In genomic region chr6:47456536-47456975, GRCh38 we compare ENCODE assay signal across 18 cellular contexts. TPM values are rescaled to one million over a fixed set of nuclear protein-coding genes. Genes with fewer than 3 reads are reported as not detected.
DNase-seq lines count a peak whose midpoint lies in the region; ATAC-seq and TF ChIP-seq lines count a peak whose summit lies in the region.
"Had no signal": no experiment of that assay in that cellular context is flagged by ENCODE, and none has a peak within 500 bp of the region (broad histone marks: within the 10 kb centered on the region; RNA-seq: fewer than 3 reads in every experiment).

No MANE protein-coding gene starts in this region.

- H3K27ac Mint-ChIP-seq in activated naive CD4-positive, alpha-beta T cell treated with anti-CD3 and anti-CD28 coated beads for 36 hours = no peak overlapping the region
- H3K27ac Mint-ChIP-seq: B cell had no signal

- CTCF ChIA-PET in activated naive CD4-positive, alpha-beta T cell treated with anti-CD3 and anti-CD28 coated beads for 36 hours (lab: Charles Lee) = no interaction called here
- CTCF ChIA-PET in HEK293T (lab: Yijun Ruan, JAX) = interaction anchor here (0.6 kb wide), 1 partner anchor 18 kb away, joined by 3 read pairs; no protein-coding TSS in a partner anchor

- DNase-seq in NCI-H1417 (lab: John Stamatoyannopoulos, UW) (peak in 2 of 3 experiments; percentile 8 to 65), NCI-H1417 treated with DMSO at 0.1 percent for 48 hours (lab: John Stamatoyannopoulos, UW) (no peak), DMS53 (lab: John Stamatoyannopoulos, UW) (peak; percentile 50), NCI-H2081 (lab: John Stamatoyannopoulos, UW) (peak; percentile 62 to 88), NCI-H774 (lab: John Stamatoyannopoulos, UW) (peak; percentile 53), HEK293T (ENCODE audit: extremely low spot score) (no peak)
- DNase-seq in activated naive CD4-positive, alpha-beta T cell treated with anti-CD3 and anti-CD28 coated beads for 36 hours = no peak
- DNase-seq: GF-D8, GOT3, NCI-H1048, NCI-H187 treated with DMSO at 0.1 percent for 48 hours, NCI-H446, NCI-H526 treated with DMSO at 0.1 percent for 48 hours, PC-3, T-helper 1 cell, T-helper 9 cell had no signal

- H3K9me3 Mint-ChIP-seq in activated naive CD4-positive, alpha-beta T cell treated with anti-CD3 and anti-CD28 coated beads for 36 hours = no peaks in the 10 kb centered on the region

- H3K36me3 Mint-ChIP-seq in activated naive CD4-positive, alpha-beta T cell treated with anti-CD3 and anti-CD28 coated beads for 36 hours (ENCODE audit: low read depth) = no peaks in the 10 kb centered on the region

- intact Hi-C loops in activated naive CD4-positive, alpha-beta T cell treated with anti-CD3 and anti-CD28 coated beads for 36 hours (cut with micrococcal nuclease) = no loop called here

- no peak overlapping the region for H3K4me3 Mint-ChIP-seq in activated naive CD4-positive, alpha-beta T cell treated with anti-CD3 and anti-CD28 coated beads for 36 hours
- H3K4me3 Mint-ChIP-seq: B cell had no signal

- no peak for ATAC-seq in HG03354 (IDR thresholded peaks at IDR 0.05; ENCODE audit: poor library complexity, severe bottlenecking, unreplicated experiment)

- POLR2A ChIA-PET in HEK293T (lab: Yijun Ruan, JAX) = interaction anchor here (3.1 kb wide), 1 partner anchor 21 kb away, joined by 12 read pairs; the partner anchor contains the start of gene CD2AP

- no peaks in the 10 kb centered on the region for H3K4me1 Mint-ChIP-seq in activated naive CD4-positive, alpha-beta T cell treated with anti-CD3 and anti-CD28 coated beads for 36 hours (ENCODE audit: low read depth)

- H3K27me3 Mint-ChIP-seq in activated naive CD4-positive, alpha-beta T cell treated with anti-CD3 and anti-CD28 coated beads for 36 hours (ENCODE audit: low read depth) = no peaks in the 10 kb centered on the region
- H3K27me3 Mint-ChIP-seq: B cell had no signal

TF ChIP-seq in HEK293T, 16 proteins besides CTCF, POLR2A, EP300 and RAD21:
- TF ChIP-seq SP1 (IDR thresholded peaks at IDR 0.05) = no peak
- no peak for TF ChIP-seq CTBP1 (IDR thresholded peaks at IDR 0.05; ENCODE audit: borderline replicate concordance)
- no peak for TF ChIP-seq ELF4 (IDR thresholded peaks at IDR 0.05)
- no peak for TF ChIP-seq FOXK2 (IDR thresholded peaks at IDR 0.05)
- no peak for TF ChIP-seq NFRKB (IDR thresholded peaks at IDR 0.05)

RNA-seq across cellular contexts. Expression of gene CD2AP, which starts 21.0 kb away (rescaled TPM):
- total RNA-seq in activated naive CD4-positive, alpha-beta T cell treated with anti-CD3 and anti-CD28 coated beads for 36 hours = 10 to 100 TPM; 16.1 to 18.1 TPM

Comparison
In these comparisons a context has a peak if more than half of its experiments do, and no peak if none do; other contexts are left out.
1. DNase-seq: peak in NCI-H1417 (2 of 3), DMS53 (single experiment), NCI-H2081 (2 of 2) and NCI-H774 (single experiment); none in NCI-H1417 treated with DMSO at 0.1 percent for 48 hours (single experiment), activated naive CD4-positive, alpha-beta T cell treated with anti-CD3 and anti-CD28 coated beads for 36 hours (single experiment) and HEK293T (single experiment).